In genomic region chr6:38350220-38350619, GRCh38 we compare ENCODE assay signal across 17 cellular contexts.
DNase-seq lines count a peak whose midpoint lies in the region; FAIRE-seq and TF ChIP-seq lines count a peak whose summit lies in the region.
"Had no signal": no experiment of that assay in that cellular context is flagged by ENCODE, and none has a peak within 500 bp of the region (broad histone marks: within the 10 kb centered on the region; RNA-seq: fewer than 3 reads in every experiment).

No MANE protein-coding gene starts in this region.

- no peak for TF ChIP-seq CTCF in AG04450 (IDR thresholded peaks at IDR 0.05; ENCODE audit: low read depth, low read length)
- no peak for TF ChIP-seq CTCF in esophagus squamous epithelium (IDR thresholded peaks at IDR 0.05)

- FAIRE-seq in RCC 7860 (lab: Jason Lieb, UNC) = peak; percentile 75

- H3K36me3 ChIP-seq in muscle layer of duodenum (ENCODE audit: control insufficient read depth in 1 of 2, insufficient read depth in 2 of 2, low read length in 2 of 2) (no peaks in the 10 kb centered on the region), esophagus squamous epithelium (no peaks in the 10 kb centered on the region)
- H3K36me3 ChIP-seq: SJSA1 had no signal

- POLR2A ChIA-PET in AG04450 (lab: Yijun Ruan, JAX) = interaction anchor here (1.1 kb wide), 1 partner anchor 128 kb away, joined by 3 read pairs; no protein-coding TSS in a partner anchor

- no peak for TF ChIP-seq POLR2A in esophagus squamous epithelium (IDR thresholded peaks at IDR 0.05)

- H3K4me1 ChIP-seq in muscle layer of duodenum (ENCODE audit: control insufficient read depth in 1 of 2, insufficient read depth in 2 of 2, low read length in 2 of 2) (peaks cover 0 to 24% of the 10 kb centered on the region in 2 donors), esophagus squamous epithelium (peaks cover 0 to 14% (median 3%) of the 10 kb centered on the region in 3 donors)
- H3K4me1 ChIP-seq: Caco-2 had no signal

- H3K27me3 ChIP-seq in AG04450 (ENCODE audit: control insufficient read depth, insufficient read depth, low read length) (no peaks in the 10 kb centered on the region), muscle layer of duodenum (ENCODE audit: low read depth, low read length) (no peaks in the 10 kb centered on the region), esophagus squamous epithelium (no peaks in the 10 kb centered on the region)
- H3K27me3 ChIP-seq: SJSA1 had no signal

- no peak overlapping the region for H3K4me3 ChIP-seq in AG04450 (ENCODE audit: low read depth, low read length)
- no peak overlapping the region for H3K4me3 ChIP-seq in muscle layer of duodenum (ENCODE audit: low read depth in 1 of 2, low read length in 2 of 2)
- H3K4me3 ChIP-seq in esophagus squamous epithelium = no peak overlapping the region
- H3K4me3 ChIP-seq: SJSA1 had no signal

- CTCF ChIA-PET in AG04450 (lab: Charles Lee) = interaction anchor here (1.0 kb wide), 1 partner anchor 12 kb away, joined by 3 read pairs; no protein-coding TSS in a partner anchor

- WGBS in esophagus squamous epithelium, 2 donors = 84 to 85% methylated on average over 4 of the region's 4 CpGs

- no peaks in the 10 kb centered on the region for H3K9me3 ChIP-seq in AG04450 (ENCODE audit: control insufficient read depth, insufficient read depth, low read length)
- no peaks in the 10 kb centered on the region for H3K9me3 ChIP-seq in muscle layer of duodenum (ENCODE audit: control insufficient read depth in 1 of 2, low read length in 2 of 2)
- no peaks in the 10 kb centered on the region for H3K9me3 ChIP-seq in esophagus squamous epithelium
- H3K9me3 ChIP-seq: Caco-2, SJSA1 had no signal

- peak overlapping the region; percentile 68 for H3K27ac ChIP-seq in AG04450 (ENCODE audit: low read depth, low read length)
- peak overlapping the region; percentile 71 for H3K27ac ChIP-seq in muscle layer of duodenum (ENCODE audit: low read length)
- peak overlapping the region in 1 of 4 donors; percentile 19 for H3K27ac ChIP-seq in esophagus squamous epithelium
- H3K27ac ChIP-seq: SJSA1 had no signal

- intact Hi-C loops in esophagus squamous epithelium (cut with DNase I) = no loop called here

- DNase-seq in AG04450 (ENCODE audit: low read depth, low spot score) (no peak), RCC 7860 (ENCODE audit: low spot score) (peak; percentile 15), glomerular visceral epithelial cell (ENCODE audit: extremely low spot score) (peak; percentile 31), esophagus squamous epithelium (lab: John Stamatoyannopoulos, UW) (no peak), EL (no peak), GM19238 (ENCODE audit: insufficient read length, low spot score) (no peak)
- DNase-seq in activated CD4-positive, alpha-beta T cell treated with anti-CD3 and anti-CD28 coated beads for 1 hour = no peak
- DNase-seq: 8988T; Caco-2; CD4-positive, alpha-beta T cell; GF-D8; KG1; NCI-H1105 treated with DMSO at 0.1 percent for 48 hours; NCI-H1694; NCI-H524 treated with DMSO at 0.1 percent for 48 hours had no signal

Comparison
In these comparisons a context has a peak if more than half of its experiments do, and no peak if none do; other contexts are left out.
1. DNase-seq: peak in RCC 7860 (single experiment) and glomerular visceral epithelial cell (single experiment); none in AG04450 (single experiment), esophagus squamous epithelium (single experiment), activated CD4-positive, alpha-beta T cell treated with anti-CD3 and anti-CD28 coated beads for 1 hour (single experiment), EL (single experiment) and GM19238 (single experiment).